20 cellular contexts compared by ENCODE assay signal in the genomic region with DNA sequence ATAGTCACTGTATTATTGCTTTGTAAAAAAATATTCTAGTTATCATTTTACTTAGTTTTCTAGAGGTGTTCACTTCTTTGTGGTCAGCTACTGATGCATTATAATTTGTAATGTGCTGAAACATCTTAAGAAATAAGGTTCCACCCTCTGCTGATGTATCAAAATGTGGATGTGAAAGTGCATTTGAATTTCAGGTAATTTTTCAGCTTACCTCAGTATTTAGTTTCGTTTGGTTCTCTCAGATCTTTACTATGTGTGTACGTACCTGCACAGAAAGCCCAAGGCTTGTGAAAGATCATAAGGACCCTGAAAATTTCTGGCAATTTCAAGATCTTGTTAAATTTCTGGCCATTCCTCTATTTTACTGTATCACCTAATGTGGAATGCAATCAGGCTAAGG.
"Had no signal": no experiment of that assay in that cellular context is flagged by ENCODE, and none has a peak within 500 bp of the region (broad histone marks: within the 10 kb centered on the region; RNA-seq: fewer than 3 reads in every experiment).

No MANE protein-coding gene starts in this region.

- H3K27me3 ChIP-seq: Peyer's patch had no signal

- ATAC-seq: activated T-cell treated with anti-CD3 and anti-CD28 coated beads, Interleukin-2, amount 50 U/mL, for 4 hours; T-helper 17 cell had no signal

- H3K36me3 Mint-ChIP-seq: activated CD4-positive, alpha-beta memory T cell treated with anti-CD3 and anti-CD28 coated beads for 36 hours; activated naive CD8-positive, alpha-beta T cell; brain had no signal

- H3K36me3 ChIP-seq: Peyer's patch had no signal

- H3K9me3 ChIP-seq: Peyer's patch had no signal

- H3K9me3 Mint-ChIP-seq: activated CD4-positive, alpha-beta memory T cell treated with anti-CD3 and anti-CD28 coated beads for 36 hours; activated CD4-positive, alpha-beta T cell treated with anti-CD3 and anti-CD28 coated beads, Interleukin-2, amount 10 ng/mL, durations not matched to agents 7 days and 5 days; activated T-cell treated with anti-CD3 and anti-CD28 coated beads, Interleukin-2, amount 50 U/mL, for 4 hours had no signal

- H3K27me3 Mint-ChIP-seq: activated CD4-positive, alpha-beta memory T cell treated with anti-CD3 and anti-CD28 coated beads for 36 hours; activated CD4-positive, alpha-beta T cell treated with anti-CD3 and anti-CD28 coated beads, Interleukin-2, amount 10 ng/mL, durations not matched to agents 7 days and 5 days; activated naive CD8-positive, alpha-beta T cell; brain; T-helper 17 cell had no signal

- H3K4me1 Mint-ChIP-seq: activated CD4-positive, alpha-beta T cell treated with anti-CD3 and anti-CD28 coated beads, Interleukin-2, amount 10 ng/mL, durations not matched to agents 7 days and 5 days; brain; T-helper 17 cell had no signal

- H3K27ac ChIP-seq: Peyer's patch had no signal

- H3K27ac Mint-ChIP-seq: activated CD4-positive, alpha-beta memory T cell treated with anti-CD3 and anti-CD28 coated beads for 36 hours; activated CD4-positive, alpha-beta T cell treated with anti-CD3 and anti-CD28 coated beads, Interleukin-2, amount 10 ng/mL, durations not matched to agents 7 days and 5 days; activated naive CD8-positive, alpha-beta T cell; brain; T-helper 17 cell had no signal

- H3K4me1 ChIP-seq: Peyer's patch had no signal

- DNase-seq: activated CD4-positive, alpha-beta memory T cell treated with anti-CD3 and anti-CD28 coated beads for 36 hours; activated CD4-positive, alpha-beta T cell treated with anti-CD3 and anti-CD28 coated beads, Interleukin-2, amount 10 ng/mL, durations not matched to agents 7 days and 5 days; activated CD4-positive, CD25-positive, alpha-beta regulatory T cell; activated CD8-positive, alpha-beta memory T cell treated with anti-CD3 and anti-CD28 coated beads for 24 hours; activated effector memory CD4-positive, alpha-beta T cell treated with anti-CD3 and anti-CD28 coated beads, Interleukin-2, amount 50 U/mL, for 16 hours; activated naive CD4-positive, alpha-beta T cell treated with Interleukin-2 at 50 U/mL for 16 hours; activated T-cell treated with anti-CD3 and anti-CD28 coated beads, Interleukin-2, amount 50 U/mL, for 4 hours; amygdala; NCI-H1105 treated with DMSO at 0.1 percent for 48 hours; NCI-H1436 treated with DMSO at 0.1 percent for 48 hours; NCI-H187; NCI-H446 treated with DMSO at 0.1 percent for 48 hours; NCI-H526; NCI-H774; Peyer's patch; SHP77; T-helper 17 cell; T-helper 9 cell had no signal

- H3K4me3 ChIP-seq: Peyer's patch had no signal

- H3K4me3 Mint-ChIP-seq: activated CD4-positive, alpha-beta memory T cell treated with anti-CD3 and anti-CD28 coated beads for 36 hours; activated CD4-positive, alpha-beta T cell treated with anti-CD3 and anti-CD28 coated beads, Interleukin-2, amount 10 ng/mL, durations not matched to agents 7 days and 5 days; activated naive CD8-positive, alpha-beta T cell; activated T-cell treated with anti-CD3 and anti-CD28 coated beads, Interleukin-2, amount 50 U/mL, for 4 hours; brain; T-helper 17 cell had no signal
